Comparison of ENCODE assay signal across 10 cellular contexts in the genomic region with DNA sequence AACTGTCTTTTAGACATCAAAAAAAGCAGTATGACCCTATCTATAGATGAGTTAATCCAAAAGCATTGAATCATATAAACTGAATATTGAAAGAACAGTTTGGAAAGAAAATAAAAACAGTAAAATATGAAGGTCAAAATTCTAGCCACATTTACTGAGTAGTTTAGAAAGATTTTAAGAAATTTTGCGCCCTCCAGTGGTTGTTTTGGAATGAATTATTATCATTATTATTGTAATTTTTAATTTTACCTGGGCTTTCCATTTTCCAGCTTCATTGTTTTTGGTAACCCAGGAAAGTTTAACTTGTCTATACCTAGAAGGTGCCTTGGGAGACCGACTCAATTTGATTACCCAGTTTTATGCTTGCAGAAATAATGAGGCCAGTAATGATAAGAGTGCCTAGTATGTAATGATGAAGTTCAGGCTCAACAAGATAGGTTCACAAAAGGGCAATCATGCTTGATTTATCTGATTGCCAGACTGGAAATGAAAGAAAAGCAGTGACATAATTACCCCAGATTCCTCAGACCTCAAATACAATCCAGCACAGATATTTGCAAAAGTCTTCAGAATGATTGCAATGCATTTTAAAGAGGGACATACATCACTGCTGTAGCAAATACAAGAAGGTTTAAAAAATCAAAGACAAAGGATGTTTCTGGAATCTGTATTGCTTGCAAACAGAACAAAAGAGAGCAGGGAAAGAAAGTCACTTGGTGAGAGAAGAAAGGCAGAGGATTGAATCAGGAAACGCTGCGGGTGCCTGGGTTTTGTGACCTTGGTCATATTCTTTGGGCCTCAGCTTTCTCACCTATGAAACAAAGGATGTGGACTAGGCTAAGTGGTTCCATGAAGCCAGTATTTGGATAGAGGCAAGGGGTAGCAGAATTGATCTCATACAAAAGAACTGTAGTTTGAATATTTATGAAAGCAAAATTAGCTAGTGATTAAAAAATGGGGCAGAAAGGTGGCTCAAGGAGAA.
A peak's percentile ranks its signal among the peaks of the same experiment; 100 is the strongest.
DNase-seq lines count a peak whose midpoint lies in the region; ATAC-seq lines count a peak whose summit lies in the region.
"Had no signal": no experiment of that assay in that cellular context is flagged by ENCODE, and none has a peak within 500 bp of the region (broad histone marks: within the 10 kb centered on the region; RNA-seq: fewer than 3 reads in every experiment).

No MANE protein-coding gene starts in this region.

- WGBS in mesodermal cell (ENCODE audit: insufficient coverage in 2 of 2), 2 experiments = 35 to 56% methylated on average over 3 of the region's 4 CpGs

- peak; percentile 4 for DNase-seq in ELF-1 (ENCODE audit: low read depth, low spot score)
- DNase-seq in M059J (ENCODE audit: low read depth) = peak; percentile 16
- DNase-seq in amniotic epithelial cell (ENCODE audit: low read depth) = peak; percentile 4
- DNase-seq in activated CD8-positive, alpha-beta memory T cell treated with anti-CD3 and anti-CD28 coated beads, Interleukin-2, amount 50 U/mL, for 4 hours = no peak
- no peak for DNase-seq in activated CD4-positive, alpha-beta memory T cell treated with anti-CD3 and anti-CD28 coated beads for 36 hours
- DNase-seq in activated T-cell treated with anti-CD3 and anti-CD28 coated beads, Interleukin-2, amount 50 U/mL, for 72 hours = no peak
- DNase-seq: activated CD4-positive, alpha-beta T cell treated with anti-CD3 and anti-CD28 coated beads, Interleukin-2, amount 10 ng/mL, durations not matched to agents 24 days and 14 days; left colon had no signal

- POLR2A ChIA-PET in activated CD4-positive, alpha-beta memory T cell treated with anti-CD3 and anti-CD28 coated beads for 36 hours (lab: Charles Lee) = no interaction called here

- ATAC-seq in HG02571 (IDR thresholded peaks at IDR 0.05; ENCODE audit: unreplicated experiment) = no peak
- ATAC-seq in activated T-cell treated with anti-CD3 and anti-CD28 coated beads, Interleukin-2, amount 50 U/mL, for 72 hours (replicated peaks in 1 of 2) = no peak
- ATAC-seq: left colon had no signal

- no peaks in the 10 kb centered on the region for H3K27me3 Mint-ChIP-seq in activated CD4-positive, alpha-beta memory T cell treated with anti-CD3 and anti-CD28 coated beads for 36 hours
- H3K27me3 Mint-ChIP-seq in activated T-cell treated with anti-CD3 and anti-CD28 coated beads, Interleukin-2, amount 50 U/mL, for 72 hours (ENCODE audit: low read depth) = no peaks in the 10 kb centered on the region

- peak overlapping the region; percentile 64 for H3K27ac ChIP-seq in mesodermal cell (ENCODE audit: low read depth, low read length, severe bottlenecking)

- H3K27ac Mint-ChIP-seq in activated CD4-positive, alpha-beta memory T cell treated with anti-CD3 and anti-CD28 coated beads for 36 hours = no peak overlapping the region
- no peak overlapping the region for H3K27ac Mint-ChIP-seq in activated T-cell treated with anti-CD3 and anti-CD28 coated beads, Interleukin-2, amount 50 U/mL, for 72 hours
- H3K27ac Mint-ChIP-seq: activated CD4-positive, alpha-beta T cell treated with anti-CD3 and anti-CD28 coated beads, Interleukin-2, amount 10 ng/mL, durations not matched to agents 24 days and 14 days had no signal

- no peak overlapping the region for H3K4me3 ChIP-seq in mesodermal cell (ENCODE audit: extremely low read depth, insufficient read depth, low read length, poor library complexity, severe bottlenecking)

- no peaks in the 10 kb centered on the region for H3K4me1 Mint-ChIP-seq in activated CD4-positive, alpha-beta memory T cell treated with anti-CD3 and anti-CD28 coated beads for 36 hours (ENCODE audit: low read depth)
- H3K4me1 Mint-ChIP-seq in activated T-cell treated with anti-CD3 and anti-CD28 coated beads, Interleukin-2, amount 50 U/mL, for 72 hours (ENCODE audit: low read depth) = peaks cover 6% of the 10 kb centered on the region

- intact Hi-C loops in activated CD4-positive, alpha-beta memory T cell treated with anti-CD3 and anti-CD28 coated beads for 36 hours (cut with micrococcal nuclease) = loop anchor here (5.0 kb wide), 2 partner anchors 155 to 245 kb away; a partner anchor contains a TSS

- no peaks in the 10 kb centered on the region for H3K36me3 Mint-ChIP-seq in activated CD4-positive, alpha-beta memory T cell treated with anti-CD3 and anti-CD28 coated beads for 36 hours
- H3K36me3 Mint-ChIP-seq in activated T-cell treated with anti-CD3 and anti-CD28 coated beads, Interleukin-2, amount 50 U/mL, for 72 hours (ENCODE audit: insufficient read depth in 2 of 2) = no peaks in the 10 kb centered on the region

- no peaks in the 10 kb centered on the region for H3K36me3 ChIP-seq in mesodermal cell (ENCODE audit: control insufficient read depth, insufficient read depth, low read length)

- CTCF ChIA-PET in activated CD4-positive, alpha-beta memory T cell treated with anti-CD3 and anti-CD28 coated beads for 36 hours (lab: Charles Lee) = interaction anchor here (0.6 to 1.3 kb wide), 3 partner anchors 153 to 1045 kb away, joined by 3 to 4 read pairs (median 4); no protein-coding TSS in a partner anchor

- H3K9me3 ChIP-seq in mesodermal cell (ENCODE audit: control insufficient read depth, low read length) = no peaks in the 10 kb centered on the region

- H3K4me3 Mint-ChIP-seq in activated CD4-positive, alpha-beta memory T cell treated with anti-CD3 and anti-CD28 coated beads for 36 hours = no peak overlapping the region
- no peak overlapping the region for H3K4me3 Mint-ChIP-seq in activated T-cell treated with anti-CD3 and anti-CD28 coated beads, Interleukin-2, amount 50 U/mL, for 72 hours
- H3K4me3 Mint-ChIP-seq: activated CD4-positive, alpha-beta T cell treated with anti-CD3 and anti-CD28 coated beads, Interleukin-2, amount 10 ng/mL, durations not matched to agents 24 days and 14 days had no signal

- H3K4me1 ChIP-seq in mesodermal cell (ENCODE audit: control insufficient read depth, insufficient read depth, low read length, poor library complexity, severe bottlenecking) = no peaks in the 10 kb centered on the region

- H3K9me3 Mint-ChIP-seq in activated CD4-positive, alpha-beta memory T cell treated with anti-CD3 and anti-CD28 coated beads for 36 hours = no peaks in the 10 kb centered on the region
- no peaks in the 10 kb centered on the region for H3K9me3 Mint-ChIP-seq in activated T-cell treated with anti-CD3 and anti-CD28 coated beads, Interleukin-2, amount 50 U/mL, for 72 hours
- H3K9me3 Mint-ChIP-seq: activated CD4-positive, alpha-beta T cell treated with anti-CD3 and anti-CD28 coated beads, Interleukin-2, amount 10 ng/mL, durations not matched to agents 24 days and 14 days had no signal

Comparison
In these comparisons a context has a peak if more than half of its experiments do, and no peak if none do; other contexts are left out.
1. DNase-seq: peak in ELF-1 (single experiment), M059J (single experiment) and amniotic epithelial cell (single experiment); none in activated CD8-positive, alpha-beta memory T cell treated with anti-CD3 and anti-CD28 coated beads, Interleukin-2, amount 50 U/mL, for 4 hours (single experiment), activated CD4-positive, alpha-beta memory T cell treated with anti-CD3 and anti-CD28 coated beads for 36 hours (single experiment) and activated T-cell treated with anti-CD3 and anti-CD28 coated beads, Interleukin-2, amount 50 U/mL, for 72 hours (0 of 2).